In the genomic region with DNA sequence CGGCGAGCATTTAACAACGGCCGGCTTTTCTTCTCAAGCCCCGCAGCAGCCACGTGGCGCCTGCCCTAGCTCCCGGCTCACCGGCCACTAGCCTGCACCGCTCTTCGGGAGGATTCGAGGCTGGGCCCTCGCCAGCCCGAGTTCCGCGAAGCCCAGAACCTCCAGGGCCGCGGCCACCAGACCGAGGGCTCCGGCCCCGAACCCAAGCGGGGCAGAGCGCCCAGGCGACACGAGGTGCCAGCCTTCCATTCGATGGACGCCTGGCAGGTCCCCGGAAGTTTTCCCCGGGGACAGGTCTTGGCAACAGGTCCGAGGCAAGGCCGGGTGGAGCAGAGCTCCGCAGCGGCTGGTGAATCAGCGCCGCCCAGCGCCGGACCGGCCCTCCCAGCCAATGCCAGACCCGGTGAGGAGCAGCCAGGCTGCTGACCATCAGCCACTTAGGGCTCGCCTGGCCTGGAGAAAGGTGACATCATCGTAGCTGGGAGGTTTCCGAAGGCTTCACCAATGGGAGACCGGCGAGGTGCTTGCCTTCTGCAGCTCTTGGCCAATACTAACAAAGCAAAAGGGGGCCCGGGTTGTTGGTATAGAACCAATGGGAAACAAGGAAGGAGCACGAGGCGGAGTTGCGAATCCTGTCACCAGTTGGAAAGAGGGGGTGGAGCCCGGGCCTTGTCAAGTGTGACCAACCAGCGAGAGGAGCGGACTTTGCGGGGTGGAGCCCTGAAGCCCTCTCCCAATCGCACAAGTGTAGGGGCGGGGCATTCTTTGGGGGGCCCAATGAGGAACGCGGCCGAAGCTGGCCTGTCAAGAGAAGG, we compare ENCODE assay signal across 8 cellular contexts. TPM values are rescaled to one million over a fixed set of nuclear protein-coding genes. Genes with fewer than 3 reads are reported as not detected.
DNase-seq lines count a peak whose midpoint lies in the region; ATAC-seq and TF ChIP-seq lines count a peak whose summit lies in the region.

No MANE protein-coding gene starts in this region.

- H3F3A ChIP-seq in GM23248 (ENCODE audit: insufficient read depth), result peaks cover 49% of the 10 kb centered on the region

- peak; percentile 91 to 92 for ATAC-seq in naive thymus-derived CD8-positive, alpha-beta T cell

- DNase-seq in EH (ENCODE audit: low read depth) (peak; percentile 100), GM23248 (peak; percentile 100), Kasumi-1 (lab: John Stamatoyannopoulos, UW) (peak; percentile 100), RPMI7951 (ENCODE audit: low read depth) (peak; percentile 100), fibroblast of mammary gland (ENCODE audit: low read depth) (peak; percentile 100)
- peak; percentile 100 for DNase-seq in activated T-helper 2 cell treated with anti-CD3 and anti-CD28 coated beads, Interferon-gamma antibody, Interleukin-2, Interleukin-4, amounts not matched to agents 10 μg/mL and 5 μg/mL and 100 μg/mL, durations not matched to agents 14 hours and 24 hours and 36 hours (ENCODE audit: low spot score)
- DNase-seq in naive thymus-derived CD8-positive, alpha-beta T cell, result peak; percentile 96 to 100 (median 100)
- peak; percentile 97 to 100 (median 100) for DNase-seq in stimulated activated naive CD4-positive, alpha-beta T cell (lab: John Stamatoyannopoulos, UW)

- peak overlapping the region; percentile 79 for H3K4me2 ChIP-seq in GM23248 (ENCODE audit: unreplicated experiment)

- H3K4me1 ChIP-seq in GM23248 (ENCODE audit: insufficient read depth), result peaks cover 28% of the 10 kb centered on the region

- no peaks in the 10 kb centered on the region for H3K9me3 ChIP-seq in GM23248 (ENCODE audit: low read depth)

- H3K27me3 Mint-ChIP-seq in activated T-helper 2 cell treated with anti-CD3 and anti-CD28 coated beads, Interferon-gamma antibody, Interleukin-2, Interleukin-4, amounts not matched to agents 10 μg/mL and 5 μg/mL and 100 μg/mL, durations not matched to agents 14 hours and 24 hours and 36 hours (ENCODE audit: low read depth), result no peaks in the 10 kb centered on the region
- H3K27me3 Mint-ChIP-seq in naive thymus-derived CD8-positive, alpha-beta T cell, result no peaks in the 10 kb centered on the region

- intact Hi-C loops in activated T-helper 2 cell treated with anti-CD3 and anti-CD28 coated beads, Interferon-gamma antibody, Interleukin-2, Interleukin-4, amounts not matched to agents 10 μg/mL and 5 μg/mL and 100 μg/mL, durations not matched to agents 14 hours and 24 hours and 36 hours (cut with micrococcal nuclease), result loop anchor here (1.0 to 2.0 kb wide), 9 partner anchors 22 to 378 kb away; a partner anchor contains a TSS

- peaks cover 36% of the 10 kb centered on the region for H3K4me1 Mint-ChIP-seq in activated T-helper 2 cell treated with anti-CD3 and anti-CD28 coated beads, Interferon-gamma antibody, Interleukin-2, Interleukin-4, amounts not matched to agents 10 μg/mL and 5 μg/mL and 100 μg/mL, durations not matched to agents 14 hours and 24 hours and 36 hours (ENCODE audit: low read depth)
- peaks cover 3 to 46% (median 27%) of the 10 kb centered on the region in 4 donors for H3K4me1 Mint-ChIP-seq in naive thymus-derived CD8-positive, alpha-beta T cell

- peak overlapping the region; percentile 91 for H3K27ac Mint-ChIP-seq in activated T-helper 2 cell treated with anti-CD3 and anti-CD28 coated beads, Interferon-gamma antibody, Interleukin-2, Interleukin-4, amounts not matched to agents 10 μg/mL and 5 μg/mL and 100 μg/mL, durations not matched to agents 14 hours and 24 hours and 36 hours
- H3K27ac Mint-ChIP-seq in naive thymus-derived CD8-positive, alpha-beta T cell, result peak overlapping the region; percentile 78 to 95 (median 92)

- peak overlapping the region; percentile 93 for H3K9ac ChIP-seq in GM23248

- no peaks in the 10 kb centered on the region for H3K9me3 Mint-ChIP-seq in activated T-helper 2 cell treated with anti-CD3 and anti-CD28 coated beads, Interferon-gamma antibody, Interleukin-2, Interleukin-4, amounts not matched to agents 10 μg/mL and 5 μg/mL and 100 μg/mL, durations not matched to agents 14 hours and 24 hours and 36 hours
- H3K9me3 Mint-ChIP-seq in naive thymus-derived CD8-positive, alpha-beta T cell, result no peaks in the 10 kb centered on the region

- 1% methylated on average over 51 to 53 of the region's 57 CpGs for WGBS in GM23248 (ENCODE audit: low coverage in 1 of 2, low lambda C conversion rate in 2 of 2, missing lambda C conversion rate in 2 of 2), 2 experiments

- peak overlapping the region; percentile 83 for H3K4me3 Mint-ChIP-seq in activated T-helper 2 cell treated with anti-CD3 and anti-CD28 coated beads, Interferon-gamma antibody, Interleukin-2, Interleukin-4, amounts not matched to agents 10 μg/mL and 5 μg/mL and 100 μg/mL, durations not matched to agents 14 hours and 24 hours and 36 hours (ENCODE audit: low read depth)
- peak overlapping the region; percentile 74 to 90 (median 86) for H3K4me3 Mint-ChIP-seq in naive thymus-derived CD8-positive, alpha-beta T cell

- in situ Hi-C loops in GM23248 (cut with MboI), result loop anchor here (5.0 to 25.0 kb wide), 3 partner anchors 153 to 348 kb away; a partner anchor contains a TSS

- peaks cover 38% of the 10 kb centered on the region for H3K79me2 ChIP-seq in GM23248 (ENCODE audit: insufficient read depth)

- POLR2A ChIA-PET in naive thymus-derived CD8-positive, alpha-beta T cell (lab: Charles Lee), result interaction anchor here (0.5 to 7.2 kb wide), 32 partner anchors 8 to 1154 kb away, joined by 3 to 124 read pairs (median 5); a partner anchor contains a TSS

- H2AFZ ChIP-seq in GM23248, result peak overlapping the region; percentile 77

- H3K4me3 ChIP-seq in GM23248, result peak overlapping the region; percentile 85
- H3K4me3 ChIP-seq in fibroblast of mammary gland (ENCODE audit: control insufficient read depth, low read depth, low read length), result peak overlapping the region; percentile 70

- no peaks in the 10 kb centered on the region for H4K20me1 ChIP-seq in GM23248 (ENCODE audit: insufficient read depth)

- no peak for TF ChIP-seq CTCF in fibroblast of mammary gland (conservative IDR thresholded peaks at IDR 0.05; ENCODE audit: control insufficient read depth, insufficient read depth, low read depth, low read length)

- peaks cover 39% of the 10 kb centered on the region for H3K36me3 Mint-ChIP-seq in activated T-helper 2 cell treated with anti-CD3 and anti-CD28 coated beads, Interferon-gamma antibody, Interleukin-2, Interleukin-4, amounts not matched to agents 10 μg/mL and 5 μg/mL and 100 μg/mL, durations not matched to agents 14 hours and 24 hours and 36 hours (ENCODE audit: low read depth)
- peaks cover 0 to 31% (median 5%) of the 10 kb centered on the region in 3 donors for H3K36me3 Mint-ChIP-seq in naive thymus-derived CD8-positive, alpha-beta T cell

- no peaks in the 10 kb centered on the region for H3K27me3 ChIP-seq in GM23248 (replicated peaks; ENCODE audit: insufficient read depth)

- H3K36me3 ChIP-seq in GM23248 (ENCODE audit: low read depth), result 0 out of 2 replicates have a peak, but pooled peaks cover 4% of the 10 kb centered on the region

- peak overlapping the region; percentile 95 for H3K27ac ChIP-seq in GM23248

- no peaks in the 10 kb centered on the region for H3K9me2 ChIP-seq in GM23248 (ENCODE audit: insufficient read depth)

RNA-seq across cellular contexts. Expression of a gene that starts 0.5 kb away (rescaled TPM):
- 4.4 and 5.3 TPM in 2 replicates for total RNA-seq in GM23248 (2014; rRNA removed; shearing (Covaris generic))
- polyA plus RNA-seq in GM23248 (2016; fragmentation: Nextera tagmentation; extraction: Ambion mirVana), result 6.3 and 7.6 TPM in 2 replicates
- 3.7 and 4.3 TPM in 2 replicates for total RNA-seq in RPMI7951 (2014; rRNA removed; shearing (Covaris generic))
- 10.0 and 12.1 TPM in 2 replicates for total RNA-seq in activated T-helper 2 cell treated with anti-CD3 and anti-CD28 coated beads, Interferon-gamma antibody, Interleukin-2, Interleukin-4, amounts not matched to agents 10 μg/mL and 5 μg/mL and 100 μg/mL, durations not matched to agents 14 hours and 24 hours and 36 hours
- 10 to 100 TPM; 14.3 to 15.8 TPM for total RNA-seq in naive thymus-derived CD8-positive, alpha-beta T cell
- polyA plus RNA-seq in naive thymus-derived CD8-positive, alpha-beta T cell, result 1 to 10 TPM; 6.4 to 9.3 (median 8.8) TPM

RNA-seq across cellular contexts. Expression of a gene that starts 20.7 kb away (rescaled TPM):
- total RNA-seq in GM23248 (2014; rRNA removed; shearing (Covaris generic)), result 46.8 and 69.3 TPM in 2 replicates
- 84.4 and 85.9 TPM in 2 replicates for polyA plus RNA-seq in GM23248 (2016; fragmentation: Nextera tagmentation; extraction: Ambion mirVana)
- 89.3 and 94.1 TPM in 2 replicates for total RNA-seq in RPMI7951 (2014; rRNA removed; shearing (Covaris generic))
- total RNA-seq in activated T-helper 2 cell treated with anti-CD3 and anti-CD28 coated beads, Interferon-gamma antibody, Interleukin-2, Interleukin-4, amounts not matched to agents 10 μg/mL and 5 μg/mL and 100 μg/mL, durations not matched to agents 14 hours and 24 hours and 36 hours, result 60.4 and 62.6 TPM in 2 replicates
- 10 to 100 TPM; 49.1 to 51.2 TPM for total RNA-seq in naive thymus-derived CD8-positive, alpha-beta T cell
- polyA plus RNA-seq in naive thymus-derived CD8-positive, alpha-beta T cell, result 10 to 100 TPM; 38.6 to 60.9 (median 50.9) TPM

RNA-seq across cellular contexts. Expression of a gene that starts 47.0 kb away (rescaled TPM):
- under 0.01 and 0.86 TPM in 2 replicates for total RNA-seq in GM23248 (2014; rRNA removed; shearing (Covaris generic))
- 0.19 and 0.24 TPM in 2 replicates for polyA plus RNA-seq in GM23248 (2016; fragmentation: Nextera tagmentation; extraction: Ambion mirVana)
- 0.12 and 0.68 TPM in 2 replicates for total RNA-seq in RPMI7951 (2014; rRNA removed; shearing (Covaris generic))
- total RNA-seq in activated T-helper 2 cell treated with anti-CD3 and anti-CD28 coated beads, Interferon-gamma antibody, Interleukin-2, Interleukin-4, amounts not matched to agents 10 μg/mL and 5 μg/mL and 100 μg/mL, durations not matched to agents 14 hours and 24 hours and 36 hours, result 1.0 and 1.1 TPM in 2 replicates
- 1 to 10 TPM; 2.3 to 2.8 TPM for total RNA-seq in naive thymus-derived CD8-positive, alpha-beta T cell
- polyA plus RNA-seq in naive thymus-derived CD8-positive, alpha-beta T cell, result 1 to 10 TPM in 2 of 3 donors, under 1 TPM in 1; 0.91 to 1.8 (median 1.1) TPM

Comparison
In these comparisons a context has a peak if more than half of its experiments do, and no peak if none do; other contexts are left out.
1. Peak in every context shown above with its lines: DNase-seq, ATAC-seq, H3K4me3 ChIP-seq and H3K27ac ChIP-seq.